ENCODE assay signal across 12 cellular contexts in genomic region chr12:43847427-43847826, GRCh38. TPM values are rescaled to one million over a fixed set of nuclear protein-coding genes. Genes with fewer than 3 reads are reported as not detected.
DNase-seq lines count a peak whose midpoint lies in the region; ATAC-seq, FAIRE-seq and TF ChIP-seq lines count a peak whose summit lies in the region.
"Had no signal": no experiment of that assay in that cellular context is flagged by ENCODE, and none has a peak within 500 bp of the region (broad histone marks: within the 10 kb centered on the region; RNA-seq: fewer than 3 reads in every experiment).

No MANE protein-coding gene starts in this region.

- DNase-seq in MCF 10A (ENCODE audit: unreplicated experiment) (peak; percentile 11), breast epithelium (ENCODE audit: low spot score in 2 of 2) (no peak), RWPE1 (ENCODE audit: low spot score) (peak; percentile 61), fibroblast of pulmonary artery (ENCODE audit: low read depth) (peak; percentile 22), urothelium cell line (ENCODE audit: low spot score) (peak; percentile 11), endodermal cell (no peak)
- DNase-seq in activated T-helper 1 cell treated with anti-CD3 and anti-CD28 coated beads, Interleukin-12 subunit alpha, Interleukin-12 subunit beta, Interleukin-2, Interleukin-4 antibody, amounts not matched to agents 30 ng/mL and 10 ng/mL and 1 ng/mL, durations not matched to agents 14 hours and 24 hours and 36 hours (ENCODE audit: low spot score), result no peak
- DNase-seq: SHP77 treated with DMSO at 0.1 percent for 48 hours had no signal

- no peak overlapping the region for H3K9ac ChIP-seq in endodermal cell (ENCODE audit: extremely low read depth, low read length, poor library complexity, severe bottlenecking)

- POLR2A ChIA-PET in MCF 10A (lab: Yijun Ruan, JAX), result interaction anchor here (0.6 to 2.3 kb wide), 6 partner anchors 9 to 69 kb away, joined by 3 to 15 read pairs (median 4); partner anchors contain the start of genes TMEM117 and TWF1
- POLR2A ChIA-PET in RWPE1 (lab: Yijun Ruan, JAX; ENCODE audit: low non-redundant PET), result no interaction called here

- no peak for ATAC-seq in HG03039 (IDR thresholded peaks at IDR 0.05; ENCODE audit: unreplicated experiment)
- ATAC-seq: WTC11 had no signal

- peak overlapping the region; percentile 68 for H3K27ac Mint-ChIP-seq in MCF 10A (ENCODE audit: low read depth, unreplicated experiment)
- no peak overlapping the region for H3K27ac Mint-ChIP-seq in endodermal cell
- no peak overlapping the region for H3K27ac Mint-ChIP-seq in activated T-helper 1 cell treated with anti-CD3 and anti-CD28 coated beads, Interleukin-12 subunit alpha, Interleukin-12 subunit beta, Interleukin-2, Interleukin-4 antibody, amounts not matched to agents 30 ng/mL and 10 ng/mL and 1 ng/mL, durations not matched to agents 14 hours and 24 hours and 36 hours
- H3K27ac Mint-ChIP-seq: WTC11 had no signal

- H3K27ac ChIP-seq in breast epithelium (no peak overlapping the region), RWPE1 (no peak overlapping the region), endodermal cell (ENCODE audit: low read depth, low read length) (no peak overlapping the region)

- H3K9me3 ChIP-seq in breast epithelium (no peaks in the 10 kb centered on the region), endodermal cell (ENCODE audit: control insufficient read depth, low read length) (no peaks in the 10 kb centered on the region)

- no peak for TF ChIP-seq POLR2A in breast epithelium (IDR thresholded peaks at IDR 0.05)

- no TSS peak for BruUV-seq in MCF 10A (replicated peaks; lab: Mats Ljungman, UMichigan)

- H3K27me3 Mint-ChIP-seq in MCF 10A (ENCODE audit: insufficient read depth, unreplicated experiment) (no peaks in the 10 kb centered on the region), endodermal cell (ENCODE audit: insufficient read depth) (no peaks in the 10 kb centered on the region)
- peaks cover 2% of the 10 kb centered on the region for H3K27me3 Mint-ChIP-seq in activated T-helper 1 cell treated with anti-CD3 and anti-CD28 coated beads, Interleukin-12 subunit alpha, Interleukin-12 subunit beta, Interleukin-2, Interleukin-4 antibody, amounts not matched to agents 30 ng/mL and 10 ng/mL and 1 ng/mL, durations not matched to agents 14 hours and 24 hours and 36 hours (ENCODE audit: insufficient read depth)

- no peaks in the 10 kb centered on the region for H3K4me1 ChIP-seq in breast epithelium
- H3K4me1 ChIP-seq in endodermal cell (ENCODE audit: control insufficient read depth, insufficient read depth, low read length), result no peaks in the 10 kb centered on the region

- H3K4me1 Mint-ChIP-seq in MCF 10A (ENCODE audit: insufficient read depth, unreplicated experiment) (peaks cover 26% of the 10 kb centered on the region), endodermal cell (no peaks in the 10 kb centered on the region)
- H3K4me1 Mint-ChIP-seq in activated T-helper 1 cell treated with anti-CD3 and anti-CD28 coated beads, Interleukin-12 subunit alpha, Interleukin-12 subunit beta, Interleukin-2, Interleukin-4 antibody, amounts not matched to agents 30 ng/mL and 10 ng/mL and 1 ng/mL, durations not matched to agents 14 hours and 24 hours and 36 hours (ENCODE audit: low read depth), result peaks cover 4% of the 10 kb centered on the region
- H3K4me1 Mint-ChIP-seq: WTC11 had no signal

- no peaks in the 10 kb centered on the region for H3K36me3 ChIP-seq in breast epithelium
- no peaks in the 10 kb centered on the region for H3K36me3 ChIP-seq in endodermal cell (ENCODE audit: control insufficient read depth, insufficient read depth, low read length)

- H3K4me3 ChIP-seq in breast epithelium (no peak overlapping the region), fibroblast of pulmonary artery (replicated peaks; ENCODE audit: low read depth, low read length) (no peak overlapping the region), endodermal cell (ENCODE audit: low read length) (no peak overlapping the region)
- H3K4me3 ChIP-seq: skin epidermis had no signal

- no peaks in the 10 kb centered on the region for H3K36me3 Mint-ChIP-seq in MCF 10A (ENCODE audit: insufficient read depth, unreplicated experiment)
- peaks cover 2% of the 10 kb centered on the region for H3K36me3 Mint-ChIP-seq in endodermal cell (ENCODE audit: low read depth)
- H3K36me3 Mint-ChIP-seq in activated T-helper 1 cell treated with anti-CD3 and anti-CD28 coated beads, Interleukin-12 subunit alpha, Interleukin-12 subunit beta, Interleukin-2, Interleukin-4 antibody, amounts not matched to agents 30 ng/mL and 10 ng/mL and 1 ng/mL, durations not matched to agents 14 hours and 24 hours and 36 hours (ENCODE audit: low read depth), result no peaks in the 10 kb centered on the region

- no peak for FAIRE-seq in urothelium cell line (lab: Jason Lieb, UNC)
- FAIRE-seq: colon had no signal

- H3K27me3 ChIP-seq in breast epithelium, result no peaks in the 10 kb centered on the region
- no peaks in the 10 kb centered on the region for H3K27me3 ChIP-seq in endodermal cell (ENCODE audit: control insufficient read depth, insufficient read depth, low read length, poor library complexity, severe bottlenecking)

- H3K9me3 Mint-ChIP-seq in MCF 10A (ENCODE audit: unreplicated experiment) (peaks cover 7% of the 10 kb centered on the region), endodermal cell (peaks cover 20% of the 10 kb centered on the region)
- no peaks in the 10 kb centered on the region for H3K9me3 Mint-ChIP-seq in activated T-helper 1 cell treated with anti-CD3 and anti-CD28 coated beads, Interleukin-12 subunit alpha, Interleukin-12 subunit beta, Interleukin-2, Interleukin-4 antibody, amounts not matched to agents 30 ng/mL and 10 ng/mL and 1 ng/mL, durations not matched to agents 14 hours and 24 hours and 36 hours

- CTCF ChIA-PET in MCF 10A (lab: Yijun Ruan, JAX), result interaction anchor here (0.7 to 1.5 kb wide), 5 partner anchors 12 to 44 kb away, joined by 3 to 4 read pairs (median 3); partner anchors contain the start of gene TMEM117
- CTCF ChIA-PET in RWPE1 (lab: Yijun Ruan, JAX), result interaction anchor here (1.5 kb wide), 1 partner anchor 35 kb away, joined by 3 read pairs; no protein-coding TSS in a partner anchor

- intact Hi-C loops in MCF 10A (cut with micrococcal nuclease), result no loop called here
- intact Hi-C loops in breast epithelium (cut with DNase I; ENCODE audit: low total_unique reads), result no loop called here
- intact Hi-C loops in activated T-helper 1 cell treated with anti-CD3 and anti-CD28 coated beads, Interleukin-12 subunit alpha, Interleukin-12 subunit beta, Interleukin-2, Interleukin-4 antibody, amounts not matched to agents 30 ng/mL and 10 ng/mL and 1 ng/mL, durations not matched to agents 14 hours and 24 hours and 36 hours (cut with micrococcal nuclease), result no loop called here

- TF ChIP-seq CTCF in MCF 10A (IDR thresholded peaks at IDR 0.05; ENCODE audit: unreplicated experiment) (no peak), breast epithelium (IDR thresholded peaks at IDR 0.05) (no peak), RWPE1 (conservative IDR thresholded peaks at IDR 0.05; ENCODE audit: low read depth) (no peak), fibroblast of pulmonary artery (IDR thresholded peaks at IDR 0.05; ENCODE audit: low read length, missing control alignments) (no peak), endodermal cell (conservative IDR thresholded peaks at IDR 0.05) (no peak)

- no peak overlapping the region for H3K4me3 Mint-ChIP-seq in MCF 10A (ENCODE audit: unreplicated experiment)
- no peak overlapping the region for H3K4me3 Mint-ChIP-seq in endodermal cell
- H3K4me3 Mint-ChIP-seq in activated T-helper 1 cell treated with anti-CD3 and anti-CD28 coated beads, Interleukin-12 subunit alpha, Interleukin-12 subunit beta, Interleukin-2, Interleukin-4 antibody, amounts not matched to agents 30 ng/mL and 10 ng/mL and 1 ng/mL, durations not matched to agents 14 hours and 24 hours and 36 hours, result no peak overlapping the region
- H3K4me3 Mint-ChIP-seq: WTC11 had no signal

RNA-seq across cellular contexts. Expression of gene TMEM117, which starts 11.5 kb away (rescaled TPM):
- total RNA-seq in MCF 10A (2022) (3.2 and 4.3 TPM in 2 replicates), breast epithelium (10 to 100 TPM in 1 of 3 donors, 1 to 10 TPM in 2; 6.1 to 17.1 (median 7.2) TPM), endodermal cell (1 to 10 TPM in 1 of 2 donors, under 1 TPM in 1; 0.79 to 1.4 TPM)
- polyA plus RNA-seq in endodermal cell (2013, experiment 1 of 2), result 2.6 TPM
- 3.1 TPM for polyA plus RNA-seq in endodermal cell (2013, experiment 2 of 2)
- 1.1 and 2.2 TPM in 2 replicates for total RNA-seq in activated T-helper 1 cell treated with anti-CD3 and anti-CD28 coated beads, Interleukin-12 subunit alpha, Interleukin-12 subunit beta, Interleukin-2, Interleukin-4 antibody, amounts not matched to agents 30 ng/mL and 10 ng/mL and 1 ng/mL, durations not matched to agents 14 hours and 24 hours and 36 hours

RNA-seq across cellular contexts. Expression of gene TWF1, which starts 41.3 kb away (rescaled TPM):
- total RNA-seq in MCF 10A (2022), result 104 and 105 TPM in 2 replicates
- total RNA-seq in breast epithelium, result 100 to 1,000 TPM in 1 of 3 donors, 10 to 100 TPM in 2; 73.6 to 102 (median 92.1) TPM
- 10 to 100 TPM; 25.1 to 28.0 TPM for total RNA-seq in endodermal cell
- polyA plus RNA-seq in endodermal cell (2013, experiment 1 of 2), result 50.2 TPM
- 48.9 TPM for polyA plus RNA-seq in endodermal cell (2013, experiment 2 of 2)
- total RNA-seq in activated T-helper 1 cell treated with anti-CD3 and anti-CD28 coated beads, Interleukin-12 subunit alpha, Interleukin-12 subunit beta, Interleukin-2, Interleukin-4 antibody, amounts not matched to agents 30 ng/mL and 10 ng/mL and 1 ng/mL, durations not matched to agents 14 hours and 24 hours and 36 hours, result 28.4 and 29.2 TPM in 2 replicates

Comparison
In these comparisons a context has a peak if more than half of its experiments do, and no peak if none do; other contexts are left out.
1. DNase-seq: peak in MCF 10A (single experiment), RWPE1 (single experiment), fibroblast of pulmonary artery (single experiment) and urothelium cell line (single experiment); none in breast epithelium (0 of 2), endodermal cell (single experiment) and activated T-helper 1 cell treated with anti-CD3 and anti-CD28 coated beads, Interleukin-12 subunit alpha, Interleukin-12 subunit beta, Interleukin-2, Interleukin-4 antibody, amounts not matched to agents 30 ng/mL and 10 ng/mL and 1 ng/mL, durations not matched to agents 14 hours and 24 hours and 36 hours (single experiment).